In the genomic region with DNA sequence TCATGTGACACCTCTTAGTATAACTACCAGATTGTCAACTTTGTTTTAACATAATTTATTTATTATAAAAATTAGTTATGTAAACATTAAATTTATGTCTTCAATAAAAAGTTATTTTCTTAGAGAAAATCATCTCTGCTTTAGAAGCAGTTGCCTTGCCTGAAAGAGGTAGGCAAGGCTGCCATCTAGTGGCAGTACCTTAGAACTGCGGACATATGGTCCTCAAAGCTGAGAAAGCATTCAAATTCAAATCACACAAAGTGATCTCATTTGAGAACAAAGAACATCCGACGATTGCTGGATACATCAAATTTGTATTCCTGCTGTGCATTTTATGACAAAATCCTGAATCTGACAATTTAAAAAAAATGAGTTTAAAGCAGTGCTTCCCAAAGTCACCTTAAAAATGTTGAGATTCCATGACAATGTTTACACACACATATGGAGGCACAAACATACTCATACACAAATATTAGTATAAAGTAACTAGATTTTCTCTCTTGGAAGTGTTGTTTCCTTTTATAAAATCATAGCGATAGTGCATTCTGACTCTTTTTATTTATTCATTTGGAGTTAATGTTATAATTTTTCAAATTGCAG, we compare ENCODE assay signal across 8 cellular contexts.
DNase-seq lines count a peak whose midpoint lies in the region; ATAC-seq and TF ChIP-seq lines count a peak whose summit lies in the region.

No MANE protein-coding gene starts in this region.

- no peaks in the 10 kb centered on the region for H3K36me3 Mint-ChIP-seq in activated CD8-positive, alpha-beta T cell treated with anti-CD3 and anti-CD28 coated beads for 36 hours (ENCODE audit: low read depth)
- H3K36me3 Mint-ChIP-seq in neural crest cell (ENCODE audit: low read depth) = peaks cover 4% of the 10 kb centered on the region

- TF ChIP-seq POLR2A in vagina (IDR thresholded peaks at IDR 0.05) = no peak

- no peaks in the 10 kb centered on the region for H3K4me1 Mint-ChIP-seq in activated CD8-positive, alpha-beta T cell treated with anti-CD3 and anti-CD28 coated beads for 36 hours (ENCODE audit: low read depth)
- peaks cover 10% of the 10 kb centered on the region for H3K4me1 Mint-ChIP-seq in neural crest cell

- DNase-seq in BE2C (peak; percentile 68), NCI-H2196 treated with DMSO at 0.1 percent for 48 hours (lab: John Stamatoyannopoulos, UW; ENCODE audit: unreplicated experiment) (peak; percentile 7), fibroblast of mammary gland (ENCODE audit: low read depth) (peak; percentile 59), neural crest cell (ENCODE audit: low read depth, low spot score) (peak; percentile 58), vagina (ENCODE audit: extremely low spot score in 2 of 2) (no peak)
- DNase-seq in activated CD8-positive, alpha-beta T cell treated with anti-CD3 and anti-CD28 coated beads for 36 hours = peak; percentile 68

- POLR2A ChIA-PET in activated CD8-positive, alpha-beta T cell treated with anti-CD3 and anti-CD28 coated beads for 36 hours (lab: Charles Lee) = no interaction called here

- intact Hi-C loops in activated CD8-positive, alpha-beta T cell treated with anti-CD3 and anti-CD28 coated beads for 36 hours (cut with micrococcal nuclease) = loop anchor here (5.0 kb wide), 1 partner anchor 1029 kb away; no protein-coding TSS in a partner anchor
- intact Hi-C loops in vagina (cut with DNase I) = no loop called here

- H3K9me3 Mint-ChIP-seq in activated CD8-positive, alpha-beta T cell treated with anti-CD3 and anti-CD28 coated beads for 36 hours = no peaks in the 10 kb centered on the region
- peaks cover 5% of the 10 kb centered on the region for H3K9me3 Mint-ChIP-seq in neural crest cell

- H3K9me3 ChIP-seq in BE2C = no peaks in the 10 kb centered on the region
- no peaks in the 10 kb centered on the region for H3K9me3 ChIP-seq in vagina

- CTCF ChIA-PET in activated CD8-positive, alpha-beta T cell treated with anti-CD3 and anti-CD28 coated beads for 36 hours (lab: Charles Lee) = interaction anchor here (0.6 to 1.8 kb wide), 5 partner anchors 9 to 1029 kb away, joined by 3 to 5 read pairs (median 3); no protein-coding TSS in a partner anchor

- ATAC-seq in GM18519 (IDR thresholded peaks at IDR 0.05; ENCODE audit: low FRiP score, unreplicated experiment) (peak; percentile 87), HG03060 (IDR thresholded peaks at IDR 0.05; ENCODE audit: low read depth, unreplicated experiment) (peak; percentile 56)
- no peak for ATAC-seq in activated CD8-positive, alpha-beta T cell treated with anti-CD3 and anti-CD28 coated beads for 36 hours

- H3K27ac Mint-ChIP-seq in activated CD8-positive, alpha-beta T cell treated with anti-CD3 and anti-CD28 coated beads for 36 hours = no peak overlapping the region
- peak overlapping the region; percentile 35 for H3K27ac Mint-ChIP-seq in neural crest cell (ENCODE audit: unreplicated experiment)

- H3K4me1 ChIP-seq in BE2C (no peaks in the 10 kb centered on the region), vagina (no peaks in the 10 kb centered on the region)

- H3K4me3 Mint-ChIP-seq in activated CD8-positive, alpha-beta T cell treated with anti-CD3 and anti-CD28 coated beads for 36 hours = no peak overlapping the region
- H3K4me3 Mint-ChIP-seq in neural crest cell = no peak overlapping the region

- H3K27me3 ChIP-seq in BE2C (no peaks in the 10 kb centered on the region), vagina (no peaks in the 10 kb centered on the region)

- H3K27ac ChIP-seq in vagina = no peak overlapping the region

- H3K27me3 Mint-ChIP-seq in activated CD8-positive, alpha-beta T cell treated with anti-CD3 and anti-CD28 coated beads for 36 hours = no peaks in the 10 kb centered on the region
- H3K27me3 Mint-ChIP-seq in neural crest cell (ENCODE audit: low read depth) = no peaks in the 10 kb centered on the region

- no peak overlapping the region for H3K4me3 ChIP-seq in BE2C (ENCODE audit: low read depth, low read length)
- no peak overlapping the region for H3K4me3 ChIP-seq in fibroblast of mammary gland (ENCODE audit: control insufficient read depth, low read depth, low read length)
- H3K4me3 ChIP-seq in vagina = no peak overlapping the region

- H3K36me3 ChIP-seq in BE2C (no peaks in the 10 kb centered on the region), vagina (no peaks in the 10 kb centered on the region)

- peak; percentile 93 for TF ChIP-seq CTCF in BE2C (IDR thresholded peaks at IDR 0.05; ENCODE audit: low read depth, low read length)
- TF ChIP-seq CTCF in activated CD8-positive, alpha-beta T cell treated with anti-CD3 and anti-CD28 coated beads for 36 hours (IDR thresholded peaks at IDR 0.05) = peak; percentile 76
- peak; percentile 89 for TF ChIP-seq CTCF in fibroblast of mammary gland (conservative IDR thresholded peaks at IDR 0.05; ENCODE audit: control insufficient read depth, insufficient read depth, low read depth, low read length)
- peak; percentile 95 for TF ChIP-seq CTCF in neural crest cell (conservative IDR thresholded peaks at IDR 0.05)
- TF ChIP-seq CTCF in vagina (IDR thresholded peaks at IDR 0.05) = peak in 2 of 3 experiments; percentile 28 to 40

Comparison
In these comparisons a context has a peak if more than half of its experiments do, and no peak if none do; other contexts are left out.
1. DNase-seq: peak in BE2C (single experiment), NCI-H2196 treated with DMSO at 0.1 percent for 48 hours (single experiment), activated CD8-positive, alpha-beta T cell treated with anti-CD3 and anti-CD28 coated beads for 36 hours (single experiment), fibroblast of mammary gland (single experiment) and neural crest cell (single experiment); none in vagina (0 of 2).
2. CTCF ChIP-seq: peak in every context shown above with its lines; median percentile 95 in neural crest cell; 93 in BE2C; 89 in fibroblast of mammary gland; 76 in activated CD8-positive, alpha-beta T cell treated with anti-CD3 and anti-CD28 coated beads for 36 hours; 34 in vagina.